8 cellular contexts compared by ENCODE assay signal in the genomic region with DNA sequence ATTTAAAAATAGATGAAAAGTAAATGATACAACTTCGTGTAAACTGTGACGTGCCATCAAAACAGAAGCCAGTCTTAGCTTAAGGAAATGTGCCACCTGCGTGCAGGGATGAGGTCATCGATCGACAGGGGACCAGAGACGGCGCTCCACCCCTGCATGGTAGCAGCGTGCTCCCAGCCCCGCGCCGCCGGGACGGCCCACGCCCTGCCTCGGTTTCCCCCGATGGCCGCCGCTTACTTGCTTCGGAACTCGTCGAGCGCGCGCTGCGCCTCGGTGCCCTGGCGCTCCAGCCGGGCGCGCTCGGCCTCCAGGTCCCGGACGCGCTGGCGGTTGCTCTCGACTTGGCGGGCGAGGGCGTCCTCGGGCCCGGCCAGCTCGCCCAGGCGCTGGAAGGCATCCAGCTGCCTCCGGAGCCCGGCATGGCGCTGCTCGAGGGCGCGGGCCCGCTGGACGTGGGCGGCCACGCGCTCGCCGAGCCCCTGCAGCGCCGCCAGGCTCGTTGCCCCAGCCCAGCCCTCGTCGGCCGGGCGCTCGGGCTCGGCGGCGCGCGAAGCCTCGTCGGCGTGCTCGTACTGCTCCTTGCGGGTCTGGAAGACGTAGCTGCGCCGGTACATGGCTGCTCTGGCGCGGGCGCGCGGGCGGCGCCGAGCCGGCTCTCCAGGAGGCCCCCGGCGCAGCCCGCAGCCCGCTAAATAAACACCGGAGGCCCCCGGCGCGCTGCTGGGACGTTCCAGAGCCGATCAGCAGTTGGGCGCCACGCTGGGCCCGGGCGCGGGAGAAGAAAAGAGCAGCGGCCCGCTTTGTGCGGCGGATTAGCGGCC. TPM values are rescaled to one million over a fixed set of nuclear protein-coding genes. Genes with fewer than 3 reads are reported as not detected.
DNase-seq lines count a peak whose midpoint lies in the region; ATAC-seq, FAIRE-seq and TF ChIP-seq lines count a peak whose summit lies in the region.

A gene (minus strand): TSS at position 664 of the 821 bp plus-strand sequence. CDS start 50 bp downstream, at position 614.

- H3K4me3 ChIP-seq in SJCRH30 (peak within 1 kb of the TSS; percentile 57), adipocyte (ENCODE audit: low read length) (peak within 1 kb of the TSS; percentile 77), aorta (ENCODE audit: low read length in 2 of 2) (peak within 1 kb of the TSS; percentile 31 to 58)

- WGBS in aorta, 2 donors, result 1% methylated on average over 97 to 106 of the region's 106 CpGs

- no peak; the same call in 1 of the 2 replicates for TF ChIP-seq EP300 in Ishikawa (IDR thresholded peaks at IDR 0.05; ENCODE audit: borderline replicate concordance)

- no peak for TF ChIP-seq RAD21 in Ishikawa (IDR thresholded peaks at IDR 0.05; ENCODE audit: low read depth)

- H3K27ac ChIP-seq in SJCRH30 (no peak within 1 kb of the TSS), aorta (ENCODE audit: low read depth in 1 of 2, low read length in 2 of 2) (no peak within 1 kb of the TSS)

- no peak for FAIRE-seq in RCC 7860 (lab: Jason Lieb, UNC)

- peaks cover 19% of the 10 kb centered on the region for H3K4me1 ChIP-seq in ES-I3 (ENCODE audit: insufficient read depth, low read length)
- H3K4me1 ChIP-seq in SJCRH30, result peaks cover 5% of the 10 kb centered on the region; the same call in 1 of the 2 replicates
- peaks cover 4% of the 10 kb centered on the region for H3K4me1 ChIP-seq in adipocyte (ENCODE audit: control insufficient read depth, insufficient read depth, low read length)
- H3K4me1 ChIP-seq in aorta (ENCODE audit: control insufficient read depth in 1 of 2, insufficient read depth in 2 of 2, low read length in 2 of 2), result no peaks in the 10 kb centered on the region

- DNase-seq in SJCRH30, result peak; percentile 22 to 28
- peak; percentile 79 for DNase-seq in adipocyte (ENCODE audit: low read depth)
- DNase-seq in left ventricle myocardium superior, result peak; percentile 75
- peak; percentile 84 for DNase-seq in posterior vena cava (ENCODE audit: low spot score)
- peak; percentile 70 to 86 for DNase-seq in aorta
- DNase-seq in RCC 7860 (ENCODE audit: low spot score), result no peak

- intact Hi-C loops in left ventricle myocardium superior (cut with micrococcal nuclease), result no loop called here
- intact Hi-C loops in posterior vena cava (cut with DNase I), result loop anchor here in 1 of 2 donors (10.0 kb wide), 1 partner anchor 374 kb away; no protein-coding TSS in a partner anchor
- intact Hi-C loops in aorta (cut with DNase I), result loop anchor here in 1 of 2 donors (2.0 to 10.0 kb wide), 2 partner anchors 82 to 364 kb away; no protein-coding TSS in a partner anchor

- H3K9ac ChIP-seq in ES-I3 (ENCODE audit: low read depth, low read length) (peak within 1 kb of the TSS; percentile 56), adipocyte (ENCODE audit: low read length) (peak within 1 kb of the TSS; percentile 83)

- H3K27me3 ChIP-seq in SJCRH30, result 0 out of 2 replicates have a peak, but pooled peaks cover 4% of the 10 kb centered on the region
- H3K27me3 ChIP-seq in adipocyte (replicated peaks; ENCODE audit: control insufficient read depth, insufficient read depth, low read length), result no peaks in the 10 kb centered on the region
- H3K27me3 ChIP-seq in aorta (ENCODE audit: control insufficient read depth in 1 of 2, insufficient read depth in 2 of 2, low read length in 1 of 2), result no peaks in the 10 kb centered on the region

- ATAC-seq in left ventricle myocardium superior (peak; percentile 89), aorta (ENCODE audit: low FRiP score) (peak; percentile 81)

- H3K36me3 ChIP-seq in ES-I3 (ENCODE audit: insufficient read depth, low read length) (no peaks in the 10 kb centered on the region), SJCRH30 (no peaks in the 10 kb centered on the region; the same call in 1 of the 2 replicates), adipocyte (ENCODE audit: control insufficient read depth, insufficient read depth, low read length, severe bottlenecking) (no peaks in the 10 kb centered on the region), aorta (ENCODE audit: control insufficient read depth in 1 of 2, insufficient read depth in 2 of 2, low read length in 1 of 2) (no peaks in the 10 kb centered on the region)

- H3K9me3 ChIP-seq in ES-I3 (ENCODE audit: control insufficient read depth, insufficient read depth, low read length) (no peaks in the 10 kb centered on the region), SJCRH30 (replicated peaks) (no peaks in the 10 kb centered on the region), adipocyte (ENCODE audit: control insufficient read depth, low read length) (no peaks in the 10 kb centered on the region), aorta (ENCODE audit: control insufficient read depth, low read length) (no peaks in the 10 kb centered on the region)

TF ChIP-seq in Ishikawa, 13 proteins besides CTCF, POLR2A, EP300 and RAD21:
- no peak for TF ChIP-seq NFIC (IDR thresholded peaks at IDR 0.05)
- TF ChIP-seq CREB1 (IDR thresholded peaks at IDR 0.05; ENCODE audit: low read depth), result no peak
- TF ChIP-seq, protein P1, sequence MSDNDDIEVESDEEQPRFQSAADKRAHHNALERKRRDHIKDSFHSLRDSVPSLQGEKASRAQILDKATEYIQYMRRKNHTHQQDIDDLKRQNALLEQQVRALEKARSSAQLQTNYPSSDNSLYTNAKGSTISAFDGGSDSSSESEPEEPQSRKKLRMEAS (IDR thresholded peaks at IDR 0.05), result peak; percentile 63; the same call in 1 of the 2 replicates
- TF ChIP-seq, protein P2, sequence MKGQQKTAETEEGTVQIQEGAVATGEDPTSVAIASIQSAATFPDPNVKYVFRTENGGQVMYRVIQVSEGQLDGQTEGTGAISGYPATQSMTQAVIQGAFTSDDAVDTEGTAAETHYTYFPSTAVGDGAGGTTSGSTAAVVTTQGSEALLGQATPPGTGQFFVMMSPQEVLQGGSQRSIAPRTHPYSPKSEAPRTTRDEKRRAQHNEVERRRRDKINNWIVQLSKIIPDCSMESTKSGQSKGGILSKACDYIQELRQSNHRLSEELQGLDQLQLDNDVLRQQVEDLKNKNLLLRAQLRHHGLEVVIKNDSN (IDR thresholded peaks at IDR 0.05), result no peak
- no peak for TF ChIP-seq TAF1 (IDR thresholded peaks at IDR 0.05; ENCODE audit: low read depth)
- no peak for TF ChIP-seq CEBPB (IDR thresholded peaks at IDR 0.05)
- peak; percentile 82 for TF ChIP-seq EGR1 (IDR thresholded peaks at IDR 0.05)
- 0 out of 2 replicates have a peak, but pooled peaks have one; percentile 1 for TF ChIP-seq TEAD4 (IDR thresholded peaks at IDR 0.05)
- peak; percentile 63 for TF ChIP-seq YY1 (IDR thresholded peaks at IDR 0.05; ENCODE audit: low read depth)
- no peak for TF ChIP-seq TCF12 (IDR thresholded peaks at IDR 0.05; ENCODE audit: low read depth)
- TF ChIP-seq FOXM1 (IDR thresholded peaks at IDR 0.05; ENCODE audit: borderline replicate concordance, low read depth), result no peak
- TF ChIP-seq, protein P3, sequence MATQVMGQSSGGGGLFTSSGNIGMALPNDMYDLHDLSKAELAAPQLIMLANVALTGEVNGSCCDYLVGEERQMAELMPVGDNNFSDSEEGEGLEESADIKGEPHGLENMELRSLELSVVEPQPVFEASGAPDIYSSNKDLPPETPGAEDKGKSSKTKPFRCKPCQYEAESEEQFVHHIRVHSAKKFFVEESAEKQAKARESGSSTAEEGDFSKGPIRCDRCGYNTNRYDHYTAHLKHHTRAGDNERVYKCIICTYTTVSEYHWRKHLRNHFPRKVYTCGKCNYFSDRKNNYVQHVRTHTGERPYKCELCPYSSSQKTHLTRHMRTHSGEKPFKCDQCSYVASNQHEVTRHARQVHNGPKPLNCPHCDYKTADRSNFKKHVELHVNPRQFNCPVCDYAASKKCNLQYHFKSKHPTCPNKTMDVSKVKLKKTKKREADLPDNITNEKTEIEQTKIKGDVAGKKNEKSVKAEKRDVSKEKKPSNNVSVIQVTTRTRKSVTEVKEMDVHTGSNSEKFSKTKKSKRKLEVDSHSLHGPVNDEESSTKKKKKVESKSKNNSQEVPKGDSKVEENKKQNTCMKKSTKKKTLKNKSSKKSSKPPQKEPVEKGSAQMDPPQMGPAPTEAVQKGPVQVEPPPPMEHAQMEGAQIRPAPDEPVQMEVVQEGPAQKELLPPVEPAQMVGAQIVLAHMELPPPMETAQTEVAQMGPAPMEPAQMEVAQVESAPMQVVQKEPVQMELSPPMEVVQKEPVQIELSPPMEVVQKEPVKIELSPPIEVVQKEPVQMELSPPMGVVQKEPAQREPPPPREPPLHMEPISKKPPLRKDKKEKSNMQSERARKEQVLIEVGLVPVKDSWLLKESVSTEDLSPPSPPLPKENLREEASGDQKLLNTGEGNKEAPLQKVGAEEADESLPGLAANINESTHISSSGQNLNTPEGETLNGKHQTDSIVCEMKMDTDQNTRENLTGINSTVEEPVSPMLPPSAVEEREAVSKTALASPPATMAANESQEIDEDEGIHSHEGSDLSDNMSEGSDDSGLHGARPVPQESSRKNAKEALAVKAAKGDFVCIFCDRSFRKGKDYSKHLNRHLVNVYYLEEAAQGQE (IDR thresholded peaks at IDR 0.05; ENCODE audit: low read depth), result no peak
- peak; percentile 48; the same call in 1 of the 2 replicates for TF ChIP-seq ZBTB7A (IDR thresholded peaks at IDR 0.05; ENCODE audit: low read depth)

RNA-seq across cellular contexts. Expression of the gene that starts here (rescaled TPM):
- total RNA-seq in SJCRH30 (2014; rRNA removed; shearing (Covaris generic)), result not detected in 2 replicates
- total RNA-seq in left ventricle myocardium superior (0.55 TPM), posterior vena cava (under 1 TPM; 0.67 to 0.93 TPM), aorta (1 to 10 TPM; 1.5 to 2.6 TPM)
- polyA plus RNA-seq in aorta, result 1 to 10 TPM; 2.4 to 9.9 TPM

Comparison
In these comparisons a context has a peak if more than half of its experiments do, and no peak if none do; other contexts are left out.
1. Peak in DNase-seq and H3K4me3 ChIP-seq in SJCRH30; RNA of the gene not detected or under 1 TPM.
2. Peak in DNase-seq and ATAC-seq in left ventricle myocardium superior; RNA of the gene not detected or under 1 TPM.
3. Peak in DNase-seq in posterior vena cava; RNA of the gene not detected or under 1 TPM.